ENCODE assay signal across 8 cellular contexts in genomic region chr6:89357390-89357789, GRCh38. TPM values are rescaled to one million over a fixed set of nuclear protein-coding genes. Genes with fewer than 3 reads are reported as not detected.
A peak's percentile ranks its signal among the peaks of the same experiment; 100 is the strongest.
DNase-seq lines count a peak whose midpoint lies in the region; ATAC-seq and TF ChIP-seq lines count a peak whose summit lies in the region.

No MANE protein-coding gene starts in this region.

- H3K27ac Mint-ChIP-seq in glutamatergic neuron (ENCODE audit: unreplicated experiment) = no peak overlapping the region

- peaks cover 3% of the 10 kb centered on the region for H3K9me3 Mint-ChIP-seq in glutamatergic neuron (ENCODE audit: unreplicated experiment)

- peaks cover 11% of the 10 kb centered on the region for H3K4me1 Mint-ChIP-seq in glutamatergic neuron (ENCODE audit: low read depth, unreplicated experiment)

- H3K4me3 Mint-ChIP-seq in glutamatergic neuron (ENCODE audit: unreplicated experiment) = no peak overlapping the region

- H3K9me3 ChIP-seq in mononuclear cell (ENCODE audit: low read depth, low read length) = no peaks in the 10 kb centered on the region

- peaks cover 49% of the 10 kb centered on the region for H3K4me1 ChIP-seq in mononuclear cell (ENCODE audit: insufficient read depth, low read length)

- no peaks in the 10 kb centered on the region for H3K27me3 ChIP-seq in mononuclear cell (ENCODE audit: insufficient read depth, low read length)

- peak; percentile 37 for ATAC-seq in GM18858 (IDR thresholded peaks at IDR 0.05; ENCODE audit: unreplicated experiment)
- peak; percentile 48 for ATAC-seq in GM21786 (IDR thresholded peaks at IDR 0.05; ENCODE audit: unreplicated experiment)

- H3K36me3 Mint-ChIP-seq in glutamatergic neuron (ENCODE audit: unreplicated experiment) = no peaks in the 10 kb centered on the region

- H3K27me3 Mint-ChIP-seq in glutamatergic neuron (ENCODE audit: unreplicated experiment) = peaks cover 6% of the 10 kb centered on the region

- DNase-seq in MV-4-11 (lab: John Stamatoyannopoulos, UW) (peak; percentile 19), occipital lobe (lab: John Stamatoyannopoulos, UW) (no peak), dedifferentiated amniotic fluid mesenchymal stem cell (ENCODE audit: extremely low spot score) (no peak), glutamatergic neuron (no peak), SKM-1 (lab: John Stamatoyannopoulos, UW; ENCODE audit: unreplicated experiment) (no peak)

- peak overlapping the region; percentile 27 for H3K4me3 ChIP-seq in mononuclear cell (ENCODE audit: low read length)

- TF ChIP-seq CTCF in glutamatergic neuron (IDR thresholded peaks at IDR 0.05; ENCODE audit: partially characterized antibody, unreplicated experiment) = no peak

RNA-seq across cellular contexts. Expression of gene UBE2J1, which starts 4.9 kb away (rescaled TPM):
- total RNA-seq in mononuclear cell (83.2 TPM), occipital lobe (62.5 TPM), glutamatergic neuron (ENCODE audit: unreplicated experiment) (31.5 TPM)

RNA-seq across cellular contexts. Expression of gene GABRR2, which starts 42.3 kb away (rescaled TPM):
- total RNA-seq in mononuclear cell (0.63 TPM), occipital lobe (0.16 TPM), glutamatergic neuron (ENCODE audit: unreplicated experiment) (0.49 TPM)

RNA-seq across cellular contexts. Expression of gene RRAGD, which starts 54.7 kb away (rescaled TPM):
- total RNA-seq in mononuclear cell = 6.8 TPM
- 99.2 TPM for total RNA-seq in occipital lobe
- 14.7 TPM for total RNA-seq in glutamatergic neuron (ENCODE audit: unreplicated experiment)
